1 cellular context compared by ENCODE assay signal in genomic region chr6:143450453-143451362, GRCh38.
TF ChIP-seq lines count a peak whose summit lies in the region.

TSS of gene ADAT2 (minus strand) at chr6:143450695. CDS start at chr6:143450658, 37 bp downstream.
A gene with protein sequence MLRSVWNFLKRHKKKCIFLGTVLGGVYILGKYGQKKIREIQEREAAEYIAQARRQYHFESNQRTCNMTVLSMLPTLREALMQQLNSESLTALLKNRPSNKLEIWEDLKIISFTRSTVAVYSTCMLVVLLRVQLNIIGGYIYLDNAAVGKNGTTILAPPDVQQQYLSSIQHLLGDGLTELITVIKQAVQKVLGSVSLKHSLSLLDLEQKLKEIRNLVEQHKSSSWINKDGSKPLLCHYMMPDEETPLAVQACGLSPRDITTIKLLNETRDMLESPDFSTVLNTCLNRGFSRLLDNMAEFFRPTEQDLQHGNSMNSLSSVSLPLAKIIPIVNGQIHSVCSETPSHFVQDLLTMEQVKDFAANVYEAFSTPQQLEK (plus strand): TSS chr6:143450805. CDS start chr6:143451043, 238 bp downstream.

TF ChIP-seq in HepG2, 621 proteins besides CTCF, POLR2A, EP300 and RAD21 (continued from another document and continues in another):
- TF ChIP-seq, protein P1, sequence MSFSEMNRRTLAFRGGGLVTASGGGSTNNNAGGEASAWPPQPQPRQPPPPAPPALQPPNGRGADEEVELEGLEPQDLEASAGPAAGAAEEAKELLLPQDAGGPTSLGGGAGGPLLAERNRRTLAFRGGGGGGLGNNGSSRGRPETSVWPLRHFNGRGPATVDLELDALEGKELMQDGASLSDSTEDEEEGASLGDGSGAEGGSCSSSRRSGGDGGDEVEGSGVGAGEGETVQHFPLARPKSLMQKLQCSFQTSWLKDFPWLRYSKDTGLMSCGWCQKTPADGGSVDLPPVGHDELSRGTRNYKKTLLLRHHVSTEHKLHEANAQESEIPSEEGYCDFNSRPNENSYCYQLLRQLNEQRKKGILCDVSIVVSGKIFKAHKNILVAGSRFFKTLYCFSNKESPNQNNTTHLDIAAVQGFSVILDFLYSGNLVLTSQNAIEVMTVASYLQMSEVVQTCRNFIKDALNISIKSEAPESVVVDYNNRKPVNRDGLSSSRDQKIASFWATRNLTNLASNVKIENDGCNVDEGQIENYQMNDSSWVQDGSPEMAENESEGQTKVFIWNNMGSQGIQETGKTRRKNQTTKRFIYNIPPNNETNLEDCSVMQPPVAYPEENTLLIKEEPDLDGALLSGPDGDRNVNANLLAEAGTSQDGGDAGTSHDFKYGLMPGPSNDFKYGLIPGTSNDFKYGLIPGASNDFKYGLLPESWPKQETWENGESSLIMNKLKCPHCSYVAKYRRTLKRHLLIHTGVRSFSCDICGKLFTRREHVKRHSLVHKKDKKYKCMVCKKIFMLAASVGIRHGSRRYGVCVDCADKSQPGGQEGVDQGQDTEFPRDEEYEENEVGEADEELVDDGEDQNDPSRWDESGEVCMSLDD (CRISPR knock-in tag; IDR thresholded peaks at IDR 0.05; ENCODE audit: borderline replicate concordance) = 0 out of 2 replicates have a peak, but pooled peaks have one; percentile 83
- TF ChIP-seq MYNN (CRISPR knock-in tag; IDR thresholded peaks at IDR 0.05; ENCODE audit: low read depth) = peak; percentile 97
- peak; percentile 97 for TF ChIP-seq HNRNPLL (IDR thresholded peaks at IDR 0.05; ENCODE audit: low read depth, low read length, poor library complexity, severe bottlenecking)
- peak; percentile 96 for TF ChIP-seq GATAD2A (CRISPR knock-in tag; IDR thresholded peaks at IDR 0.05)
- peak; percentile 91; the same call in 1 of the 2 replicates for TF ChIP-seq ZNF446 (CRISPR knock-in tag; IDR thresholded peaks at IDR 0.05)
- TF ChIP-seq AKAP8 (CRISPR knock-in tag; IDR thresholded peaks at IDR 0.05) = peak; percentile 79; the same call in 1 of the 2 replicates
- TF ChIP-seq, protein P2, sequence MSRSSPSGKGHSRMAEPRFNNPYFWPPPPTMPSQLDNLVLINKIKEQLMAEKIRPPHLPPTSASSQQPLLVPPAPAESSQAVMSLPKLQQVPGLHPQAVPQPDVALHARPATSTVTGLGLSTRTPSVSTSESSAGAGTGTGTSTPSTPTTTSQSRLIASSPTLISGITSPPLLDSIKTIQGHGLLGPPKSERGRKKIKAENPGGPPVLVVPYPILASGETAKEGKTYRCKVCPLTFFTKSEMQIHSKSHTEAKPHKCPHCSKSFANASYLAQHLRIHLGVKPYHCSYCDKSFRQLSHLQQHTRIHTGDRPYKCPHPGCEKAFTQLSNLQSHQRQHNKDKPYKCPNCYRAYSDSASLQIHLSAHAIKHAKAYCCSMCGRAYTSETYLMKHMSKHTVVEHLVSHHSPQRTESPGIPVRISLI (CRISPR knock-in tag; IDR thresholded peaks at IDR 0.05; ENCODE audit: borderline replicate concordance) = peak; percentile 69; the same call in 1 of the 2 replicates
- TF ChIP-seq YEATS4 (CRISPR knock-in tag; IDR thresholded peaks at IDR 0.05; ENCODE audit: borderline replicate concordance) = peak; percentile 100
- no peak for TF ChIP-seq CERS6 (CRISPR knock-in tag; IDR thresholded peaks at IDR 0.05)
- TF ChIP-seq CREM (IDR thresholded peaks at IDR 0.05) = peak; percentile 84
- TF ChIP-seq CREM (CRISPR knock-in tag; IDR thresholded peaks at IDR 0.05) = peak; percentile 56; the same call in 1 of the 2 replicates
- TF ChIP-seq PRPF4 (IDR thresholded peaks at IDR 0.05; ENCODE audit: low read depth, low read length, poor library complexity, severe bottlenecking) = peak; percentile 73
- TF ChIP-seq ATF1 (CRISPR knock-in tag; IDR thresholded peaks at IDR 0.05) = peak; percentile 67
- peak; percentile 69 for TF ChIP-seq CEBPG (CRISPR knock-in tag; IDR thresholded peaks at IDR 0.05)
- TF ChIP-seq, protein P3, sequence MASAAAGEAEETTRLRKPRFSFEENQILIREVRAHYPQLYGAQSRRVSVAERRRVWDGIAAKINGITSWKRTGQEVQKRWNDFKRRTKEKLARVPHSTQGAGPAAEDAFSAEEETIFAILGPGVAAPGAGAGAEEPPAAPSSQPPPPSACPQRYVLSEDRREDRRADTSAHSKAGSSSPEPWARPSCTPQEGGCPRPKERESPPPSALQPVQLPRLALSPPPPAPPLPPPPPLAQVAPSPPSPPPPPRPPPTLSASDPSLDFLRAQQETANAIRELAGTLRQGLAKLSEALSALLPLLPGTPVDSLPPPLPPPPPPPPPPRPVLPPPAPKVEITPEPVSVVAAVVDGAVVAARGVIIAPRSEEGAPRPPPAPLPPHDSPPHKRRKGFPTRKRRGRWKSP (CRISPR knock-in tag; IDR thresholded peaks at IDR 0.05) = peak; percentile 98
- TF ChIP-seq ETV5 (CRISPR knock-in tag; IDR thresholded peaks at IDR 0.05; ENCODE audit: borderline replicate concordance) = peak; percentile 74
- TF ChIP-seq ATF3 (CRISPR knock-in tag; IDR thresholded peaks at IDR 0.05) = peak; percentile 88
- TF ChIP-seq JUN (CRISPR knock-in tag; IDR thresholded peaks at IDR 0.05) = 0 out of 2 replicates have a peak, but pooled peaks have one; percentile 57
- no peak for TF ChIP-seq ZSCAN29 (CRISPR knock-in tag; conservative IDR thresholded peaks at IDR 0.05)
- peak; percentile 95; the same call in 1 of the 2 replicates for TF ChIP-seq ZNF749 (CRISPR knock-in tag; IDR thresholded peaks at IDR 0.05; ENCODE audit: borderline replicate concordance)
- peak; percentile 91; the same call in 1 of the 2 replicates for TF ChIP-seq LBX2 (CRISPR knock-in tag; IDR thresholded peaks at IDR 0.05; ENCODE audit: borderline replicate concordance)
- no peak for TF ChIP-seq TRIM22 (IDR thresholded peaks at IDR 0.05)
- TF ChIP-seq SMARCE1 (IDR thresholded peaks at IDR 0.05; ENCODE audit: borderline replicate concordance) = no peak
- TF ChIP-seq, protein P4, sequence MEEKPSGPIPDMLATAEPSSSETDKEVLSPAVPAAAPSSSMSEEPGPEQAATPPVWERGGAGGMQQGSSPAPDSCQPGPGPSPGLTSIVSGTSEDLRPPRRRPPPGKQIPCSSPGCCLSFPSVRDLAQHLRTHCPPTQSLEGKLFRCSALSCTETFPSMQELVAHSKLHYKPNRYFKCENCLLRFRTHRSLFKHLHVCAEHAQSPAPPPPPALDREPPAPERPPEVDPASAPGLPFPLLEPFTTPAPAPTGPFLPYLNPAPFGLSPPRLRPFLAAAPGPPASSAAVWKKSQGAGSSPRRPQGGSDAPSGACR (CRISPR knock-in tag; IDR thresholded peaks at IDR 0.05) = peak; percentile 96; the same call in 1 of the 2 replicates
- TF ChIP-seq NFATC3 (CRISPR knock-in tag; IDR thresholded peaks at IDR 0.05) = no peak
- no peak for TF ChIP-seq ZFP36 (IDR thresholded peaks at IDR 0.05; ENCODE audit: borderline replicate concordance, low read depth, low read length, partially characterized antibody)
- peak; percentile 82; the same call in 1 of the 2 replicates for TF ChIP-seq DNMT3B (CRISPR knock-in tag; conservative IDR thresholded peaks at IDR 0.05)
- peak; percentile 99 for TF ChIP-seq BORCS8-MEF2B (CRISPR knock-in tag; IDR thresholded peaks at IDR 0.05)
- TF ChIP-seq, protein P5, sequence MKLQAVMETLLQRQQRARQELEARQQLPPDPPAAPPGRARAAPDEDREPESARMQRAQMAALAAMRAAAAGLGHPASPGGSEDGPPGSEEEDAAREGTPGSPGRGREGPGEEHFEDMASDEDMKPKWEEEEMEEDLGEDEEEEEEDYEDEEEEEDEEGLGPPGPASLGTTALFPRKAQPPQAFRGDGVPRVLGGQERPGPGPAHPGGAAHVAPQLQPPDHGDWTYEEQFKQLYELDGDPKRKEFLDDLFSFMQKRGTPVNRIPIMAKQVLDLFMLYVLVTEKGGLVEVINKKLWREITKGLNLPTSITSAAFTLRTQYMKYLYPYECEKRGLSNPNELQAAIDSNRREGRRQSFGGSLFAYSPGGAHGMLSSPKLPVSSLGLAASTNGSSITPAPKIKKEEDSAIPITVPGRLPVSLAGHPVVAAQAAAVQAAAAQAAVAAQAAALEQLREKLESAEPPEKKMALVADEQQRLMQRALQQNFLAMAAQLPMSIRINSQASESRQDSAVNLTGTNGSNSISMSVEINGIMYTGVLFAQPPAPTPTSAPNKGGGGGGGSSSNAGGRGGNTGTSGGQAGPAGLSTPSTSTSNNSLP (IDR thresholded peaks at IDR 0.05; ENCODE audit: low read depth, low read length) = peak; percentile 95
- peak; percentile 81 for TF ChIP-seq NR2C2 (CRISPR knock-in tag; IDR thresholded peaks at IDR 0.05; ENCODE audit: borderline replicate concordance)
- TF ChIP-seq, protein P6, sequence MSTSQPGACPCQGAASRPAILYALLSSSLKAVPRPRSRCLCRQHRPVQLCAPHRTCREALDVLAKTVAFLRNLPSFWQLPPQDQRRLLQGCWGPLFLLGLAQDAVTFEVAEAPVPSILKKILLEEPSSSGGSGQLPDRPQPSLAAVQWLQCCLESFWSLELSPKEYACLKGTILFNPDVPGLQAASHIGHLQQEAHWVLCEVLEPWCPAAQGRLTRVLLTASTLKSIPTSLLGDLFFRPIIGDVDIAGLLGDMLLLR (CRISPR knock-in tag; IDR thresholded peaks at IDR 0.05) = peak; percentile 78; the same call in 1 of the 2 replicates
- peak; percentile 84 for TF ChIP-seq ZBTB40 (IDR thresholded peaks at IDR 0.05)
- peak; percentile 96 for TF ChIP-seq ZBTB40 (CRISPR knock-in tag; IDR thresholded peaks at IDR 0.05)
